Comparison of ENCODE assay signal across 20 cellular contexts in the genomic region with DNA sequence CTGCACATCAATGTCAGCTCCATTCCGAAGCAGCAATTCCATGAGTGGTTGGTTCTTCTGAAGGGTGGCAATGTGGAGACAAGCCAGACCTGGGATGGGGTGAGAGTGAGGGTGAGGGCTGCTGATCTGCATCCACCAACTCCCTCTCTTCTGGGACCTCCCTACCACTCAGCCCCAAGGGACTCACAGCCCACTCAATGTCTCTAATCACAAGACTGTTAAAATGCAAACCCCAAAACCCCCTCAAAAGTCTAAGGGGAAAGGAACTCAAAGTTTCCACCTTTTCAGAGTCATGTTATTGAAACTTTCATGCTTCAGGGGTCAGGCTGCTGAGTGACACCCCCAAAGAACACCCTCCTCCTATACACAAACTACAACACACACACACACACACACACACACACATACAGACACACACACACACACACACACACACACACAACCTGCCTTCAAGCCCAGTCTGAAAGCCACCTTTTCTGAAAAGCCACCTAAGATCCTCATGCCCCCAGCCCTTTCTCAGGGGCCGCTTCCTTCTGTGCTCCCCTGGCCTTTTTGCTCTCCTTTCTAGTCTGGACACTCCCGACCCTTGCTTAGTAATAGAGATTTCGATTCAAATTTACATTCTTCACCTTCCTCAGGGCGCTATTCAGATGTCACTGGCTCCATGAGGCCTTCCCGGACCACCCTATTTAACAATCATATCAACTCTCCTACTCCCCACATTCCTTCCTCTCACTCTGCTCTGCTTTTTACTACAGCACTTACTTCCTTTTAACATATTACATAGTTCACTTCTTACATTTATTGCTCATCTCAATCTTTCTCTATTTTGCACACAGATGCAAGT. TPM values are rescaled to one million over a fixed set of nuclear protein-coding genes. Genes with fewer than 3 reads are reported as not detected.
A peak's percentile ranks its signal among the peaks of the same experiment; 100 is the strongest.
DNase-seq lines count a peak whose midpoint lies in the region; ATAC-seq and TF ChIP-seq lines count a peak whose summit lies in the region.
"Had no signal": no experiment of that assay in that cellular context is flagged by ENCODE, and none has a peak within 500 bp of the region (broad histone marks: within the 10 kb centered on the region; RNA-seq: fewer than 3 reads in every experiment).

No MANE protein-coding gene starts in this region.

- H3K9me3 ChIP-seq in SU-DHL-6 (ENCODE audit: insufficient read depth, low read length), result no peaks in the 10 kb centered on the region
- H3K9me3 ChIP-seq: mucosa of descending colon, stomach had no signal

- no peak for ATAC-seq in naive thymus-derived CD8-positive, alpha-beta T cell
- ATAC-seq in GM19395 (IDR thresholded peaks at IDR 0.05; ENCODE audit: unreplicated experiment) (no peak), GM21515 (IDR thresholded peaks at IDR 0.05; ENCODE audit: unreplicated experiment) (no peak)
- ATAC-seq: left cardiac atrium, mucosa of descending colon had no signal

- H4K20me1 ChIP-seq in SU-DHL-6 (ENCODE audit: low read depth, low read length), result no peaks in the 10 kb centered on the region

- peak overlapping the region; percentile 22 for H3K4me3 ChIP-seq in GM12875 (ENCODE audit: low read depth, low read length)
- H3K4me3 ChIP-seq in SU-DHL-6 (ENCODE audit: insufficient read depth, low read length, poor library complexity, severe bottlenecking), result no peak overlapping the region
- H3K4me3 ChIP-seq: mucosa of descending colon, stomach had no signal

- H3K79me2 ChIP-seq in SU-DHL-6 (ENCODE audit: insufficient read depth, low read length), result peaks cover 36% of the 10 kb centered on the region
- H3K79me2 ChIP-seq: parathyroid adenoma had no signal

- H2AFZ ChIP-seq in SU-DHL-6 (ENCODE audit: low read depth, low read length, severe bottlenecking), result no peak overlapping the region
- H2AFZ ChIP-seq: parathyroid adenoma had no signal

- peak overlapping the region; percentile 0 for H3K4me2 ChIP-seq in SU-DHL-6 (ENCODE audit: low read depth, low read length, poor library complexity, severe bottlenecking)

- no peak for DNase-seq in T-helper 2 cell treated with Interferon-gamma antibody and Interleukin-4, amounts not matched to agents 5 μg/mL and 100 μg/mL, for 36 hours (ENCODE audit: low spot score)
- DNase-seq in T-helper 2 cell (no peak), epidermal melanocyte (ENCODE audit: insufficient read length, low spot score) (no peak)
- peak in 1 of 10 donors; percentile 49 for DNase-seq in naive thymus-derived CD8-positive, alpha-beta T cell
- DNase-seq: 8988T; activated effector memory CD4-positive, alpha-beta T cell treated with Interleukin-2 at 50 U/mL for 16 hours; CD4-positive, CD25-positive, alpha-beta regulatory T cell; effector CD4-positive, alpha-beta T cell; EL; hypothalamus; left cardiac atrium; mucosa of descending colon; NCI-H2029 treated with DMSO at 0.1 percent for 48 hours; stomach had no signal

- H3K27ac ChIP-seq in SU-DHL-6 (ENCODE audit: low read depth, low read length), result peak overlapping the region; percentile 33; the same call in 1 of the 2 replicates
- H3K27ac ChIP-seq: parathyroid adenoma, stomach had no signal

- TF ChIP-seq CTCF in GM12875 (IDR thresholded peaks at IDR 0.05; ENCODE audit: borderline replicate concordance, insufficient read depth, low read depth, low read length), result no peak
- no peak for TF ChIP-seq CTCF in SU-DHL-6 (IDR thresholded peaks at IDR 0.05; ENCODE audit: insufficient read depth, low read length, poor library complexity, severe bottlenecking)

- no peaks in the 10 kb centered on the region for H3K36me3 ChIP-seq in SU-DHL-6 (ENCODE audit: low read length)

- H3K36me3 Mint-ChIP-seq in T-helper 2 cell treated with Interferon-gamma antibody and Interleukin-4, amounts not matched to agents 5 μg/mL and 100 μg/mL, for 36 hours (ENCODE audit: low read depth), result peaks cover 44% of the 10 kb centered on the region
- H3K36me3 Mint-ChIP-seq in naive thymus-derived CD8-positive, alpha-beta T cell, result peaks cover 0 to 8% (median 0%) of the 10 kb centered on the region in 3 donors

- no peak overlapping the region for H3K9ac ChIP-seq in SU-DHL-6 (ENCODE audit: low read length)
- H3K9ac ChIP-seq: parathyroid adenoma had no signal

- peaks cover 49% of the 10 kb centered on the region for H3K4me1 Mint-ChIP-seq in T-helper 2 cell treated with Interferon-gamma antibody and Interleukin-4, amounts not matched to agents 5 μg/mL and 100 μg/mL, for 36 hours (ENCODE audit: low read depth)
- peaks cover 34 to 80% (median 63%) of the 10 kb centered on the region in 4 donors for H3K4me1 Mint-ChIP-seq in naive thymus-derived CD8-positive, alpha-beta T cell

- POLR2A ChIA-PET in naive thymus-derived CD8-positive, alpha-beta T cell (lab: Charles Lee), result interaction anchor here (0.6 to 4.5 kb wide), 2 partner anchors 13 to 14 kb away, joined by 3 to 54 read pairs; partner anchors contain the start of gene HSP90AB1

- H3K27me3 ChIP-seq in SU-DHL-6 (ENCODE audit: low read length), result no peaks in the 10 kb centered on the region
- H3K27me3 ChIP-seq: stomach had no signal

- no peaks in the 10 kb centered on the region for H3K9me2 ChIP-seq in SU-DHL-6 (replicated peaks; ENCODE audit: insufficient read depth, low read length)

- peaks cover 55% of the 10 kb centered on the region for H3F3A ChIP-seq in SU-DHL-6 (ENCODE audit: insufficient read depth)

- no peaks in the 10 kb centered on the region for H3K27me3 Mint-ChIP-seq in T-helper 2 cell treated with Interferon-gamma antibody and Interleukin-4, amounts not matched to agents 5 μg/mL and 100 μg/mL, for 36 hours (ENCODE audit: low read depth)
- H3K27me3 Mint-ChIP-seq in naive thymus-derived CD8-positive, alpha-beta T cell, result no peaks in the 10 kb centered on the region

- peak overlapping the region; percentile 2 for H3K27ac Mint-ChIP-seq in T-helper 2 cell treated with Interferon-gamma antibody and Interleukin-4, amounts not matched to agents 5 μg/mL and 100 μg/mL, for 36 hours
- peak overlapping the region in 6 of 10 donors; percentile 3 to 80 (median 6) for H3K27ac Mint-ChIP-seq in naive thymus-derived CD8-positive, alpha-beta T cell

- no peaks in the 10 kb centered on the region for H3K9me3 Mint-ChIP-seq in T-helper 2 cell treated with Interferon-gamma antibody and Interleukin-4, amounts not matched to agents 5 μg/mL and 100 μg/mL, for 36 hours
- H3K9me3 Mint-ChIP-seq in naive thymus-derived CD8-positive, alpha-beta T cell, result no peaks in the 10 kb centered on the region
- H3K9me3 Mint-ChIP-seq: CD4-positive, CD25-positive, alpha-beta regulatory T cell had no signal

- H3K4me3 Mint-ChIP-seq in T-helper 2 cell treated with Interferon-gamma antibody and Interleukin-4, amounts not matched to agents 5 μg/mL and 100 μg/mL, for 36 hours, result no peak overlapping the region
- peak overlapping the region in 5 of 10 donors; percentile 16 to 34 (median 30) for H3K4me3 Mint-ChIP-seq in naive thymus-derived CD8-positive, alpha-beta T cell

RNA-seq across cellular contexts. Expression of gene SLC35B2, which starts 3.3 kb away (rescaled TPM):
- 10 to 100 TPM; 18.0 to 18.3 TPM for total RNA-seq in naive thymus-derived CD8-positive, alpha-beta T cell
- 10 to 100 TPM; 31.9 to 40.1 (median 39.0) TPM for polyA plus RNA-seq in naive thymus-derived CD8-positive, alpha-beta T cell

RNA-seq across cellular contexts. Expression of gene NFKBIE, which starts 4.7 kb away (rescaled TPM):
- 10 to 100 TPM; 11.4 to 14.4 TPM for total RNA-seq in naive thymus-derived CD8-positive, alpha-beta T cell
- 1 to 10 TPM; 2.7 to 4.1 (median 3.6) TPM for polyA plus RNA-seq in naive thymus-derived CD8-positive, alpha-beta T cell

RNA-seq across cellular contexts. Expression of gene TMEM151B, which starts 9.6 kb away (rescaled TPM):
- not detected for total RNA-seq in naive thymus-derived CD8-positive, alpha-beta T cell
- not detected for polyA plus RNA-seq in naive thymus-derived CD8-positive, alpha-beta T cell
- total RNA-seq: CD4-positive, CD25-positive, alpha-beta regulatory T cell; skeletal muscle tissue had no signal
- polyA plus RNA-seq: CD4-positive, CD25-positive, alpha-beta regulatory T cell had no signal

RNA-seq across cellular contexts. Expression of gene HSP90AB1, which starts 13.8 kb away (rescaled TPM):
- total RNA-seq in naive thymus-derived CD8-positive, alpha-beta T cell, result 100 to 1,000 TPM; 480 to 502 TPM
- polyA plus RNA-seq in naive thymus-derived CD8-positive, alpha-beta T cell, result 100 to 1,000 TPM; 420 to 607 (median 518) TPM

RNA-seq across cellular contexts. Expression of gene SLC29A1, which starts 37.3 kb away (rescaled TPM):
- 1 to 10 TPM; 1.3 to 2.3 TPM for total RNA-seq in naive thymus-derived CD8-positive, alpha-beta T cell
- polyA plus RNA-seq in naive thymus-derived CD8-positive, alpha-beta T cell, result 1 to 10 TPM; 2.0 to 2.6 (median 2.5) TPM
